35 cellular contexts compared by ENCODE assay signal in the genomic region with DNA sequence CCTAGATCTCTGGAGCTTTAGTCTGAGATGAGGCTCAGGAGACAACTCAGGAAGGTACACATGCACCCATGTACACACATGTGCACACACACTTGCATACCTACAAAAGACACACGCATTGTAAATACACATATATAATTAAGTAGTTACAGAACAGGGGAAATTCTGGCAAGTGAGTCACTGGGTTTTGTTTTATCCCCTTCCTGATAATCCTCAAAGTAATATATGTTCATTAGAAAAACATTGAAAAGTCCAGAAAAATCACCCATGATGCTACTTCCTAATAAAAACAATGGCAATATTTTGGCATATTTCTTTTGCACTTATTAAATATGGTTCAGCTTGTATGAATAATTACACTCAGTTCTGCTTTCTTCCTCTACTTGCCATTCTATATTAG.
"Had no signal": no experiment of that assay in that cellular context is flagged by ENCODE, and none has a peak within 500 bp of the region (broad histone marks: within the 10 kb centered on the region; RNA-seq: fewer than 3 reads in every experiment).

No MANE protein-coding gene starts in this region.

- H3K9me3 ChIP-seq: MG63 had no signal

- H3K27ac ChIP-seq: KMS-11 had no signal

- H3K4me3 ChIP-seq: MG63 had no signal

- H3K9ac ChIP-seq: KMS-11 had no signal

- H3K4me2 ChIP-seq: KMS-11 had no signal

- DNase-seq: Karpas-422, Kasumi-1, KBM-7, KG1, MG63, MM.1S, MV-4-11, NCI-H1048, NCI-H1092, NCI-H1092 treated with DMSO at 0.1 percent for 48 hours, NCI-H1105, NCI-H1105 treated with DMSO at 0.1 percent for 48 hours, NCI-H1417, NCI-H1417 treated with DMSO at 0.1 percent for 48 hours, NCI-H1436, NCI-H1436 treated with DMSO at 0.1 percent for 48 hours, NCI-H146, NCI-H1694, NCI-H1694 treated with DMSO at 0.1 percent for 48 hours, NCI-H187, NCI-H187 treated with DMSO at 0.1 percent for 48 hours, NCI-H1930, NCI-H2029, NCI-H2029 treated with DMSO at 0.1 percent for 48 hours, NCI-H2081, NCI-H2081 treated with DMSO at 0.1 percent for 48 hours, NCI-H2107, NCI-H2171, NCI-H2171 treated with DMSO at 0.1 percent for 48 hours, NCI-H2227 treated with DMSO at 0.1 percent for 48 hours, NCI-H345, NCI-H446, NCI-H446 treated with DMSO at 0.1 percent for 48 hours, NCI-H510A had no signal

- H3K36me3 ChIP-seq: MG63 had no signal

- H3K27me3 ChIP-seq: MG63 had no signal
